Comparison of ENCODE assay signal across 23 cellular contexts in genomic region chr6:125477141-125477540, GRCh38.
"Had no signal": no experiment of that assay in that cellular context is flagged by ENCODE, and none has a peak within 500 bp of the region (broad histone marks: within the 10 kb centered on the region; RNA-seq: fewer than 3 reads in every experiment).

No MANE protein-coding gene starts in this region.

- H3K36me3 Mint-ChIP-seq: immature natural killer cell; memory B cell; naive thymus-derived CD4-positive, alpha-beta T cell; stimulated activated memory B cell treated with anti-CD40 and anti-IgM and Interleukin-4, amounts not matched to agents 10 μg/mL and 1 μg/mL and 100 μg/mL, for 72 hours had no signal

- H3K4me3 ChIP-seq: colonic mucosa, left ventricle myocardium inferior, lower lobe of right lung, right atrium auricular region, sigmoid colon, tibial nerve, upper lobe of right lung, vagina had no signal

- H3K27me3 Mint-ChIP-seq: stimulated activated memory B cell treated with anti-CD40 and anti-IgM and Interleukin-4, amounts not matched to agents 10 μg/mL and 1 μg/mL and 100 μg/mL, for 72 hours had no signal

- H3K4me1 ChIP-seq: colonic mucosa, foreskin keratinocyte, lower lobe of right lung, right atrium auricular region, sigmoid colon, upper lobe of right lung, vagina had no signal

- H3K9me3 ChIP-seq: colonic mucosa, left ventricle myocardium inferior, lower lobe of right lung, right atrium auricular region, sigmoid colon, tibial nerve, upper lobe of right lung, vagina had no signal

- DNase-seq: colonic mucosa; effector CD4-positive, alpha-beta T cell; endodermal cell; erythroblast; foreskin keratinocyte; immature natural killer cell; kidney; left cardiac atrium; left ventricle myocardium inferior; lower lobe of right lung; naive thymus-derived CD4-positive, alpha-beta T cell; nephron progenitor cell; posterior cingulate gyrus; sigmoid colon; small intestine; stimulated activated CD4-positive, alpha-beta T cell treated with anti-CD3 and anti-CD28 coated beads, Interleukin-4, amount 100 ng/mL, for 24 hours; upper lobe of right lung had no signal

- H3K9me3 Mint-ChIP-seq: endodermal cell; immature natural killer cell; memory B cell; nephron progenitor cell; stimulated activated memory B cell treated with anti-CD40 and anti-IgM and Interleukin-4, amounts not matched to agents 10 μg/mL and 1 μg/mL and 100 μg/mL, for 72 hours; stimulated activated naive CD8-positive, alpha-beta T cell treated with anti-CD3 and anti-CD28 coated beads, Interleukin-15, Interleukin-2, amounts not matched to agents 100 ng/mL and 50 ng/mL, for 24 hours had no signal

- H3K4me3 Mint-ChIP-seq: endodermal cell; immature natural killer cell; memory B cell; naive thymus-derived CD4-positive, alpha-beta T cell; nephron progenitor cell; stimulated activated memory B cell treated with anti-CD40 and anti-IgM and Interleukin-4, amounts not matched to agents 10 μg/mL and 1 μg/mL and 100 μg/mL, for 72 hours; stimulated activated naive CD8-positive, alpha-beta T cell treated with anti-CD3 and anti-CD28 coated beads, Interleukin-15, Interleukin-2, amounts not matched to agents 100 ng/mL and 50 ng/mL, for 24 hours had no signal

- H3K27ac Mint-ChIP-seq: endodermal cell; immature natural killer cell; memory B cell; naive thymus-derived CD4-positive, alpha-beta T cell; nephron progenitor cell; stimulated activated memory B cell treated with anti-CD40 and anti-IgM and Interleukin-4, amounts not matched to agents 10 μg/mL and 1 μg/mL and 100 μg/mL, for 72 hours; stimulated activated naive CD8-positive, alpha-beta T cell treated with anti-CD3 and anti-CD28 coated beads, Interleukin-15, Interleukin-2, amounts not matched to agents 100 ng/mL and 50 ng/mL, for 24 hours had no signal

- H3K27me3 ChIP-seq: colonic mucosa, foreskin keratinocyte, right atrium auricular region, sigmoid colon, tibial nerve, upper lobe of right lung, vagina had no signal

- H3K36me3 ChIP-seq: colonic mucosa, left ventricle myocardium inferior, lower lobe of right lung, right atrium auricular region, sigmoid colon, tibial nerve, upper lobe of right lung, vagina had no signal

- H3K4me1 Mint-ChIP-seq: immature natural killer cell; memory B cell; naive thymus-derived CD4-positive, alpha-beta T cell; stimulated activated memory B cell treated with anti-CD40 and anti-IgM and Interleukin-4, amounts not matched to agents 10 μg/mL and 1 μg/mL and 100 μg/mL, for 72 hours had no signal

- H3K27ac ChIP-seq: colonic mucosa, foreskin keratinocyte, left ventricle myocardium inferior, lower lobe of right lung, right atrium auricular region, sigmoid colon, tibial nerve, upper lobe of right lung, vagina had no signal

- ATAC-seq: foreskin keratinocyte; lower lobe of right lung; naive thymus-derived CD4-positive, alpha-beta T cell; stimulated activated memory B cell treated with anti-CD40 and anti-IgM and Interleukin-4, amounts not matched to agents 10 μg/mL and 1 μg/mL and 100 μg/mL, for 72 hours; upper lobe of right lung had no signal
